8 cellular contexts compared by ENCODE assay signal in the genomic region with DNA sequence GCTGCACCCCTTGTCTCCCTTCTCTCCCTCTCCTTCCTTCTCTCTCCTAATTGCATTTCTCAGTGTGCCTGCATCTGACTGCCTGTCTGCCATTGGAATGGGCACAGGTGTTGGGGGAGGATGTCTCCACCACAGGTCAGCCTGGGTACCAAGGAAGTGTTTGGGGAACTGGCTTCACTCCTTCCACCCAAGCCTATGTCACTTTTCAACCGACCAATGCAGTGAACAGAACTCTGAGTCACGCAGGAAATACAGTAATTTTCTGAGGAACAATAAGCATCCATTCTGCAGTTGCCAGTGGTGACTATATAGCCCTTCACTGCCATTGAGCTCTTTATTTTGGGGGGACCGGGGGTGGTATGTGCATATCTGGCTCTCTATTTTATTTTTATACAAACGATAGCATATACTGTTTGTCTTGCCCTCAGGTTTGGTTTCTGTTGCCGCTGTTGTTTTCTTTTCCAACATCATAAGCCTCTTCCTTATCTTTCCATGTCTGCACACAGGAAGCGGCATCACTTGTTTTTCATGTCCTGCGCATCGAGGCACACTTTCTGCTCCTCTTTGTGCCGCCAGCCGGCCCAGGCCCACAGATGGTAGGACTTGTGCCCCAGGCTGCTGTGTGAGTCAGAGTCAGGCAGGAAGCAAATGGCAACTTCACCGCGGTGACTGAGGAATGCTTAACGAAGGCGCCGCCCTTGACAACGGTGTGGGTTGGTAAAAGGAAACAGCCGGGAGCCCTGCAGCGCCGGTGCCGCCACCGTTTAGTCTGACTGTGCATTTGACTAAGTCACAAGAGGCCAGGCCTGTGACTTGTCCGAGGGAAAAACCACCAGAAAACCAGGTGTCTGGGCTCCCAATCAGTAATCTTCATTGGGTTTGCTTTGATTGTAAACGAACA.
DNase-seq lines count a peak whose midpoint lies in the region; ATAC-seq and TF ChIP-seq lines count a peak whose summit lies in the region.

No MANE protein-coding gene starts in this region.

- no peak for TF ChIP-seq CTCF in NB4 (IDR thresholded peaks at IDR 0.05; ENCODE audit: low read depth, low read length)
- no peak for TF ChIP-seq CTCF in retinal pigment epithelial cell (conservative IDR thresholded peaks at IDR 0.05; ENCODE audit: low read depth, low read length)

- H3K4me3 ChIP-seq in NB4 (ENCODE audit: low read depth, low read length): no peak overlapping the region
- no peak overlapping the region for H3K4me3 ChIP-seq in retinal pigment epithelial cell (ENCODE audit: low read length)

- no peak for TF ChIP-seq POLR2A in NB4 (IDR thresholded peaks at IDR 0.05; ENCODE audit: extremely low read depth, insufficient read length)

- ATAC-seq in GM21786 (IDR thresholded peaks at IDR 0.05; ENCODE audit: unreplicated experiment) (peak; percentile 89), HG03571 (IDR thresholded peaks at IDR 0.05; ENCODE audit: unreplicated experiment) (no peak)

- peak; percentile 96 for DNase-seq in CD1c-positive myeloid dendritic cell (ENCODE audit: extremely low spot score)
- peak; percentile 95 for DNase-seq in NB4 (ENCODE audit: low read depth)
- peak; percentile 26 to 94 (median 49) for DNase-seq in T-helper 2 cell
- DNase-seq in hepatic stellate cell (ENCODE audit: low spot score): peak; percentile 76
- DNase-seq in retinal pigment epithelial cell (ENCODE audit: low read depth): peak; percentile 98

- peak overlapping the region; percentile 13 for H3K27ac ChIP-seq in angular gyrus (ENCODE audit: low read depth, low read length)
